Comparison of ENCODE assay signal across 25 cellular contexts in genomic region chrX:4380710-4381109, GRCh38.
"Had no signal": no experiment of that assay in that cellular context is flagged by ENCODE, and none has a peak within 500 bp of the region (broad histone marks: within the 10 kb centered on the region; RNA-seq: fewer than 3 reads in every experiment).

No MANE protein-coding gene starts in this region.

- H3K9me3 Mint-ChIP-seq: activated CD4-positive, alpha-beta memory T cell treated with anti-CD3 and anti-CD28 coated beads for 36 hours; activated CD4-positive, alpha-beta T cell treated with anti-CD3 and anti-CD28 coated beads, Interleukin-2, amount 10 ng/mL, durations not matched to agents 7 days and 5 days; activated naive CD8-positive, alpha-beta T cell treated with anti-CD3 and anti-CD28 coated beads, Interleukin-2, amount 50 U/mL, for 24 hours had no signal

- DNase-seq: activated CD4-positive, alpha-beta memory T cell treated with anti-CD3 and anti-CD28 coated beads for 36 hours; activated CD4-positive, alpha-beta T cell treated with anti-CD3 and anti-CD28 coated beads, Interleukin-2, amount 10 ng/mL, durations not matched to agents 7 days and 5 days; activated CD8-positive, alpha-beta memory T cell treated with anti-CD3 and anti-CD28 coated beads, Interleukin-2, amount 50 U/mL, for 48 hours; activated effector memory CD4-positive, alpha-beta T cell treated with Interleukin-2 at 50 U/mL for 16 hours; activated naive CD4-positive, alpha-beta T cell treated with anti-CD3 and anti-CD28 coated beads, Interleukin-2, amount 10 ng/mL, durations not matched to agents 7 days and 5 days; activated naive CD8-positive, alpha-beta T cell treated with anti-CD3 and anti-CD28 coated beads, Interleukin-2, amount 50 U/mL, for 24 hours; activated T-cell treated with anti-CD3 and anti-CD28 coated beads, Interleukin-2, amount 50 U/mL, for 48 hours; anterior cingulate cortex; brain microvascular endothelial cell; central memory CD4-positive, alpha-beta T cell; NCI-H1105; NCI-H1417 treated with DMSO at 0.1 percent for 48 hours; NCI-H187 treated with DMSO at 0.1 percent for 48 hours; NCI-H2081 treated with DMSO at 0.1 percent for 48 hours; NCI-H226; NCI-H446 treated with DMSO at 0.1 percent for 48 hours; NCI-H524 treated with DMSO at 0.1 percent for 48 hours; NK-92 treated with Interleukin-12 subunit alpha and Interleukin-12 subunit beta, amount 100 ng/mL, for 24 hours; Right ventricle myocardium superior; SW 1271; T-helper 1 cell; T-helper 2 cell; T-helper 9 cell had no signal

- H3K27ac ChIP-seq: brain microvascular endothelial cell, VCaP had no signal

- H3K27me3 ChIP-seq: brain microvascular endothelial cell had no signal

- H3K4me1 Mint-ChIP-seq: activated CD4-positive, alpha-beta T cell treated with anti-CD3 and anti-CD28 coated beads, Interleukin-2, amount 10 ng/mL, durations not matched to agents 7 days and 5 days; activated naive CD4-positive, alpha-beta T cell treated with anti-CD3 and anti-CD28 coated beads, Interleukin-2, amount 10 ng/mL, durations not matched to agents 7 days and 5 days; activated naive CD8-positive, alpha-beta T cell treated with anti-CD3 and anti-CD28 coated beads, Interleukin-2, amount 50 U/mL, for 24 hours had no signal

- H3K36me3 Mint-ChIP-seq: activated CD4-positive, alpha-beta memory T cell treated with anti-CD3 and anti-CD28 coated beads for 36 hours; activated naive CD4-positive, alpha-beta T cell treated with anti-CD3 and anti-CD28 coated beads, Interleukin-2, amount 10 ng/mL, durations not matched to agents 7 days and 5 days; activated naive CD8-positive, alpha-beta T cell had no signal

- H3K4me3 Mint-ChIP-seq: activated CD4-positive, alpha-beta memory T cell treated with anti-CD3 and anti-CD28 coated beads for 36 hours; activated CD4-positive, alpha-beta T cell treated with anti-CD3 and anti-CD28 coated beads, Interleukin-2, amount 10 ng/mL, durations not matched to agents 7 days and 5 days; activated naive CD4-positive, alpha-beta T cell treated with anti-CD3 and anti-CD28 coated beads, Interleukin-2, amount 10 ng/mL, durations not matched to agents 7 days and 5 days; activated naive CD8-positive, alpha-beta T cell; activated naive CD8-positive, alpha-beta T cell treated with anti-CD3 and anti-CD28 coated beads, Interleukin-2, amount 50 U/mL, for 24 hours had no signal

- ATAC-seq: activated naive CD8-positive, alpha-beta T cell treated with anti-CD3 and anti-CD28 coated beads, Interleukin-2, amount 50 U/mL, for 24 hours had no signal

- H3K36me3 ChIP-seq: brain microvascular endothelial cell had no signal

- H3K27me3 Mint-ChIP-seq: activated CD4-positive, alpha-beta memory T cell treated with anti-CD3 and anti-CD28 coated beads for 36 hours; activated CD4-positive, alpha-beta T cell treated with anti-CD3 and anti-CD28 coated beads, Interleukin-2, amount 10 ng/mL, durations not matched to agents 7 days and 5 days; activated naive CD4-positive, alpha-beta T cell treated with anti-CD3 and anti-CD28 coated beads, Interleukin-2, amount 10 ng/mL, durations not matched to agents 7 days and 5 days; activated naive CD8-positive, alpha-beta T cell; activated naive CD8-positive, alpha-beta T cell treated with anti-CD3 and anti-CD28 coated beads, Interleukin-2, amount 50 U/mL, for 24 hours had no signal

- H3K27ac Mint-ChIP-seq: activated CD4-positive, alpha-beta memory T cell treated with anti-CD3 and anti-CD28 coated beads for 36 hours; activated CD4-positive, alpha-beta T cell treated with anti-CD3 and anti-CD28 coated beads, Interleukin-2, amount 10 ng/mL, durations not matched to agents 7 days and 5 days; activated naive CD4-positive, alpha-beta T cell treated with anti-CD3 and anti-CD28 coated beads, Interleukin-2, amount 10 ng/mL, durations not matched to agents 7 days and 5 days; activated naive CD8-positive, alpha-beta T cell; activated naive CD8-positive, alpha-beta T cell treated with anti-CD3 and anti-CD28 coated beads, Interleukin-2, amount 50 U/mL, for 24 hours had no signal
